ENCODE assay signal across 1 cellular context in the genomic region with DNA sequence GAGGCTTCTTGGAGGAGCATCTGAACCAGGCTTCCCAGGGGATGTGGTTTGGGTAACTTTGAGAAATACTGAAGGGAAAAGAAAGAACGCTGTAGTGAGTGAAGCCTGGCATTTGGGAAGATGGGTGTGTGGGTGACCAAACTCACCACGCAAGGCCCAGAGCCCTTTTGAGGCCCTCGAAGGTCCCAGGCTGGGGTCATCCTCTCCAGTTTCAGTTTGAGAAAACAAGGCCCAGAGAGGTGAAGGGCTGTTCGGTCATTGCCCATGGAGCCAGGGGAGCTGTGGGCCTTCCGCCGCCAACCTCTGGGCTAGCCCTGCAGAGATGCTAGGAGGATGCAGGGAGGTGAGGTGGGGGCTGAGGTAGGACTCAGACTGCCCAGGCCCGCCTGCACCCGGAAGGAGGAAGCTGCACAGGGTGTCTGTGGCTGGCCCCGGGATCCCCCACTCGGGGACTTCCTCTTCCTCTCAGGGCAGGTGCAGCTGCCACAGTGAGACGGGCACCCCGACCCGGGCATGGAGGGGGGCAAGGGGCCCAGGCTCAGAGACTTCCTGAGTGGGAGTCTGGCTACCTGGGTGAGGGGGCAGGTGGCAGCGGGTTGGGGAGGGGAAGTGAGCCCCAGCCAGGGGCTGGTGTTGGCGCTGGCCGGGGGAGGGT.
TF ChIP-seq lines count a peak whose summit lies in the region.

A gene with protein sequence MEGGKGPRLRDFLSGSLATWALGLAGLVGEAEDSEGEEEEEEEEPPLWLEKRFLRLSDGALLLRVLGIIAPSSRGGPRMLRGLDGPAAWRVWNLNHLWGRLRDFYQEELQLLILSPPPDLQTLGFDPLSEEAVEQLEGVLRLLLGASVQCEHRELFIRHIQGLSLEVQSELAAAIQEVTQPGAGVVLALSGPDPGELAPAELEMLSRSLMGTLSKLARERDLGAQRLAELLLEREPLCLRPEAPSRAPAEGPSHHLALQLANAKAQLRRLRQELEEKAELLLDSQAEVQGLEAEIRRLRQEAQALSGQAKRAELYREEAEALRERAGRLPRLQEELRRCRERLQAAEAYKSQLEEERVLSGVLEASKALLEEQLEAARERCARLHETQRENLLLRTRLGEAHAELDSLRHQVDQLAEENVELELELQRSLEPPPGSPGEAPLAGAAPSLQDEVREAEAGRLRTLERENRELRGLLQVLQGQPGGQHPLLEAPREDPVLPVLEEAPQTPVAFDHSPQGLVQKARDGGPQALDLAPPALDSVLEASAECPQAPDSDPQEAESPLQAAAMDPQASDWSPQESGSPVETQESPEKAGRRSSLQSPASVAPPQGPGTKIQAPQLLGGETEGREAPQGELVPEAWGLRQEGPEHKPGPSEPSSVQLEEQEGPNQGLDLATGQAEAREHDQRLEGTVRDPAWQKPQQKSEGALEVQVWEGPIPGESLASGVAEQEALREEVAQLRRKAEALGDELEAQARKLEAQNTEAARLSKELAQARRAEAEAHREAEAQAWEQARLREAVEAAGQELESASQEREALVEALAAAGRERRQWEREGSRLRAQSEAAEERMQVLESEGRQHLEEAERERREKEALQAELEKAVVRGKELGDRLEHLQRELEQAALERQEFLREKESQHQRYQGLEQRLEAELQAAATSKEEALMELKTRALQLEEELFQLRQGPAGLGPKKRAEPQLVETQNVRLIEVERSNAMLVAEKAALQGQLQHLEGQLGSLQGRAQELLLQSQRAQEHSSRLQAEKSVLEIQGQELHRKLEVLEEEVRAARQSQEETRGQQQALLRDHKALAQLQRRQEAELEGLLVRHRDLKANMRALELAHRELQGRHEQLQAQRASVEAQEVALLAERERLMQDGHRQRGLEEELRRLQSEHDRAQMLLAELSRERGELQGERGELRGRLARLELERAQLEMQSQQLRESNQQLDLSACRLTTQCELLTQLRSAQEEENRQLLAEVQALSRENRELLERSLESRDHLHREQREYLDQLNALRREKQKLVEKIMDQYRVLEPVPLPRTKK (N-terminal part only) (plus strand): TSS at position 451 of the 655 bp plus-strand sequence. CDS start 63 bp downstream, at position 514.

TF ChIP-seq in K562, 482 proteins besides CTCF, POLR2A, EP300 and RAD21 (continued from another document):
- TF ChIP-seq, protein P1, sequence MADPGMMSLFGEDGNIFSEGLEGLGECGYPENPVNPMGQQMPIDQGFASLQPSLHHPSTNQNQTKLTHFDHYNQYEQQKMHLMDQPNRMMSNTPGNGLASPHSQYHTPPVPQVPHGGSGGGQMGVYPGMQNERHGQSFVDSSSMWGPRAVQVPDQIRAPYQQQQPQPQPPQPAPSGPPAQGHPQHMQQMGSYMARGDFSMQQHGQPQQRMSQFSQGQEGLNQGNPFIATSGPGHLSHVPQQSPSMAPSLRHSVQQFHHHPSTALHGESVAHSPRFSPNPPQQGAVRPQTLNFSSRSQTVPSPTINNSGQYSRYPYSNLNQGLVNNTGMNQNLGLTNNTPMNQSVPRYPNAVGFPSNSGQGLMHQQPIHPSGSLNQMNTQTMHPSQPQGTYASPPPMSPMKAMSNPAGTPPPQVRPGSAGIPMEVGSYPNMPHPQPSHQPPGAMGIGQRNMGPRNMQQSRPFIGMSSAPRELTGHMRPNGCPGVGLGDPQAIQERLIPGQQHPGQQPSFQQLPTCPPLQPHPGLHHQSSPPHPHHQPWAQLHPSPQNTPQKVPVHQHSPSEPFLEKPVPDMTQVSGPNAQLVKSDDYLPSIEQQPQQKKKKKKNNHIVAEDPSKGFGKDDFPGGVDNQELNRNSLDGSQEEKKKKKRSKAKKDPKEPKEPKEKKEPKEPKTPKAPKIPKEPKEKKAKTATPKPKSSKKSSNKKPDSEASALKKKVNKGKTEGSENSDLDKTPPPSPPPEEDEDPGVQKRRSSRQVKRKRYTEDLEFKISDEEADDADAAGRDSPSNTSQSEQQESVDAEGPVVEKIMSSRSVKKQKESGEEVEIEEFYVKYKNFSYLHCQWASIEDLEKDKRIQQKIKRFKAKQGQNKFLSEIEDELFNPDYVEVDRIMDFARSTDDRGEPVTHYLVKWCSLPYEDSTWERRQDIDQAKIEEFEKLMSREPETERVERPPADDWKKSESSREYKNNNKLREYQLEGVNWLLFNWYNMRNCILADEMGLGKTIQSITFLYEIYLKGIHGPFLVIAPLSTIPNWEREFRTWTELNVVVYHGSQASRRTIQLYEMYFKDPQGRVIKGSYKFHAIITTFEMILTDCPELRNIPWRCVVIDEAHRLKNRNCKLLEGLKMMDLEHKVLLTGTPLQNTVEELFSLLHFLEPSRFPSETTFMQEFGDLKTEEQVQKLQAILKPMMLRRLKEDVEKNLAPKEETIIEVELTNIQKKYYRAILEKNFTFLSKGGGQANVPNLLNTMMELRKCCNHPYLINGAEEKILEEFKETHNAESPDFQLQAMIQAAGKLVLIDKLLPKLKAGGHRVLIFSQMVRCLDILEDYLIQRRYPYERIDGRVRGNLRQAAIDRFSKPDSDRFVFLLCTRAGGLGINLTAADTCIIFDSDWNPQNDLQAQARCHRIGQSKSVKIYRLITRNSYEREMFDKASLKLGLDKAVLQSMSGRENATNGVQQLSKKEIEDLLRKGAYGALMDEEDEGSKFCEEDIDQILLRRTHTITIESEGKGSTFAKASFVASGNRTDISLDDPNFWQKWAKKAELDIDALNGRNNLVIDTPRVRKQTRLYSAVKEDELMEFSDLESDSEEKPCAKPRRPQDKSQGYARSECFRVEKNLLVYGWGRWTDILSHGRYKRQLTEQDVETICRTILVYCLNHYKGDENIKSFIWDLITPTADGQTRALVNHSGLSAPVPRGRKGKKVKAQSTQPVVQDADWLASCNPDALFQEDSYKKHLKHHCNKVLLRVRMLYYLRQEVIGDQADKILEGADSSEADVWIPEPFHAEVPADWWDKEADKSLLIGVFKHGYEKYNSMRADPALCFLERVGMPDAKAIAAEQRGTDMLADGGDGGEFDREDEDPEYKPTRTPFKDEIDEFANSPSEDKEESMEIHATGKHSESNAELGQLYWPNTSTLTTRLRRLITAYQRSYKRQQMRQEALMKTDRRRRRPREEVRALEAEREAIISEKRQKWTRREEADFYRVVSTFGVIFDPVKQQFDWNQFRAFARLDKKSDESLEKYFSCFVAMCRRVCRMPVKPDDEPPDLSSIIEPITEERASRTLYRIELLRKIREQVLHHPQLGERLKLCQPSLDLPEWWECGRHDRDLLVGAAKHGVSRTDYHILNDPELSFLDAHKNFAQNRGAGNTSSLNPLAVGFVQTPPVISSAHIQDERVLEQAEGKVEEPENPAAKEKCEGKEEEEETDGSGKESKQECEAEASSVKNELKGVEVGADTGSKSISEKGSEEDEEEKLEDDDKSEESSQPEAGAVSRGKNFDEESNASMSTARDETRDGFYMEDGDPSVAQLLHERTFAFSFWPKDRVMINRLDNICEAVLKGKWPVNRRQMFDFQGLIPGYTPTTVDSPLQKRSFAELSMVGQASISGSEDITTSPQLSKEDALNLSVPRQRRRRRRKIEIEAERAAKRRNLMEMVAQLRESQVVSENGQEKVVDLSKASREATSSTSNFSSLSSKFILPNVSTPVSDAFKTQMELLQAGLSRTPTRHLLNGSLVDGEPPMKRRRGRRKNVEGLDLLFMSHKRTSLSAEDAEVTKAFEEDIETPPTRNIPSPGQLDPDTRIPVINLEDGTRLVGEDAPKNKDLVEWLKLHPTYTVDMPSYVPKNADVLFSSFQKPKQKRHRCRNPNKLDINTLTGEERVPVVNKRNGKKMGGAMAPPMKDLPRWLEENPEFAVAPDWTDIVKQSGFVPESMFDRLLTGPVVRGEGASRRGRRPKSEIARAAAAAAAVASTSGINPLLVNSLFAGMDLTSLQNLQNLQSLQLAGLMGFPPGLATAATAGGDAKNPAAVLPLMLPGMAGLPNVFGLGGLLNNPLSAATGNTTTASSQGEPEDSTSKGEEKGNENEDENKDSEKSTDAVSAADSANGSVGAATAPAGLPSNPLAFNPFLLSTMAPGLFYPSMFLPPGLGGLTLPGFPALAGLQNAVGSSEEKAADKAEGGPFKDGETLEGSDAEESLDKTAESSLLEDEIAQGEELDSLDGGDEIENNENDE (IDR thresholded peaks at IDR 0.05; ENCODE audit: low read depth, low read length), result no peak
- TF ChIP-seq OTX1 (CRISPR knock-in tag; IDR thresholded peaks at IDR 0.05), result no peak
- peak; percentile 33; the same call in 1 of the 2 replicates for TF ChIP-seq GABPB1 (CRISPR knock-in tag; IDR thresholded peaks at IDR 0.05)
- TF ChIP-seq, protein P2, sequence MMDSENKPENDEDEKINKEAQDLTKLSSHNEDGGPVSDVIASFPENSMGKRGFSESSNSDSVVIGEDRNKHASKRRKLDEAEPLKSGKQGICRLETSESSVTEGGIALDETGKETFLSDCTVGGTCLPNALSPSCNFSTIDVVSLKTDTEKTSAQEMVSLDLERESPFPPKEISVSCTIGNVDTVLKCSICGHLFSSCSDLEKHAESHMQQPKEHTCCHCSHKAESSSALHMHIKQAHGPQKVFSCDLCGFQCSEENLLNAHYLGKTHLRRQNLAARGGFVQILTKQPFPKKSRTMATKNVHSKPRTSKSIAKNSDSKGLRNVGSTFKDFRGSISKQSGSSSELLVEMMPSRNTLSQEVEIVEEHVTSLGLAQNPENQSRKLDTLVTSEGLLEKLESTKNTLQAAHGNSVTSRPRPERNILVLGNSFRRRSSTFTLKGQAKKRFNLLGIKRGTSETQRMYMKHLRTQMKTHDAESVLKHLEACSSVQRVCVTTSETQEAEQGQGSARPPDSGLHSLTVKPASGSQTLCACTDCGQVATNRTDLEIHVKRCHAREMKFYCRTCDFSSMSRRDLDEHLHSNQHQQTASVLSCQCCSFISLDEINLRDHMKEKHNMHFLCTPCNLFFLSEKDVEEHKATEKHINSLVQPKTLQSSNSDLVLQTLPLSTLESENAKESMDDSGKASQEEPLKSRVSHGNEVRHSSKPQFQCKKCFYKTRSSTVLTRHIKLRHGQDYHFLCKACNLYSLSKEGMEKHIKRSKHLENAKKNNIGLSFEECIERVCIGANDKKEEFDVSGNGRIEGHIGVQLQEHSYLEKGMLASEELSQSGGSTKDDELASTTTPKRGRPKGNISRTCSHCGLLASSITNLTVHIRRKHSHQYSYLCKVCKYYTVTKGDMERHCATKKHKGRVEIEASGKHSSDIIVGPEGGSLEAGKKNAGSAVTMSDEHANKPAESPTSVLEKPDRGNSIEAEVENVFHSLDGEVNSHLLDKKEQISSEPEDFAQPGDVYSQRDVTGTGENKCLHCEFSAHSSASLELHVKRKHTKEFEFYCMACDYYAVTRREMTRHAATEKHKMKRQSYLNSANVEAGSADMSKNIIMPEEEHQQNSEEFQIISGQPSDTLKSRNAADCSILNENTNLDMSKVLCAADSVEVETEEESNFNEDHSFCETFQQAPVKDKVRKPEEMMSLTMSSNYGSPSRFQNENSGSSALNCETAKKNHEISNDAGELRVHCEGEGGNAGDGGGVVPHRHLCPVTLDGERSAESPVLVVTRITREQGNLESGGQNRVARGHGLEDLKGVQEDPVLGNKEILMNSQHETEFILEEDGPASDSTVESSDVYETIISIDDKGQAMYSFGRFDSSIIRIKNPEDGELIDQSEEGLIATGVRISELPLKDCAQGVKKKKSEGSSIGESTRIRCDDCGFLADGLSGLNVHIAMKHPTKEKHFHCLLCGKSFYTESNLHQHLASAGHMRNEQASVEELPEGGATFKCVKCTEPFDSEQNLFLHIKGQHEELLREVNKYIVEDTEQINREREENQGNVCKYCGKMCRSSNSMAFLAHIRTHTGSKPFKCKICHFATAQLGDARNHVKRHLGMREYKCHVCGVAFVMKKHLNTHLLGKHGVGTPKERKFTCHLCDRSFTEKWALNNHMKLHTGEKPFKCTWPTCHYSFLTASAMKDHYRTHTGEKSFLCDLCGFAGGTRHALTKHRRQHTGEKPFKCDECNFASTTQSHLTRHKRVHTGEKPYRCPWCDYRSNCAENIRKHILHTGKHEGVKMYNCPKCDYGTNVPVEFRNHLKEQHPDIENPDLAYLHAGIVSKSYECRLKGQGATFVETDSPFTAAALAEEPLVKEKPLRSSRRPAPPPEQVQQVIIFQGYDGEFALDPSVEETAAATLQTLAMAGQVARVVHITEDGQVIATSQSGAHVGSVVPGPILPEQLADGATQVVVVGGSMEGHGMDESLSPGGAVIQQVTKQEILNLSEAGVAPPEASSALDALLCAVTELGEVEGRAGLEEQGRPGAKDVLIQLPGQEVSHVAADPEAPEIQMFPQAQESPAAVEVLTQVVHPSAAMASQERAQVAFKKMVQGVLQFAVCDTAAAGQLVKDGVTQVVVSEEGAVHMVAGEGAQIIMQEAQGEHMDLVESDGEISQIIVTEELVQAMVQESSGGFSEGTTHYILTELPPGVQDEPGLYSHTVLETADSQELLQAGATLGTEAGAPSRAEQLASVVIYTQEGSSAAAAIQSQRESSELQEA (IDR thresholded peaks at IDR 0.05; ENCODE audit: low read depth), result no peak
- no peak for TF ChIP-seq SLC30A9 (CRISPR knock-in tag; IDR thresholded peaks at IDR 0.05)
- TF ChIP-seq, protein P3, sequence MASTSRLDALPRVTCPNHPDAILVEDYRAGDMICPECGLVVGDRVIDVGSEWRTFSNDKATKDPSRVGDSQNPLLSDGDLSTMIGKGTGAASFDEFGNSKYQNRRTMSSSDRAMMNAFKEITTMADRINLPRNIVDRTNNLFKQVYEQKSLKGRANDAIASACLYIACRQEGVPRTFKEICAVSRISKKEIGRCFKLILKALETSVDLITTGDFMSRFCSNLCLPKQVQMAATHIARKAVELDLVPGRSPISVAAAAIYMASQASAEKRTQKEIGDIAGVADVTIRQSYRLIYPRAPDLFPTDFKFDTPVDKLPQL (IDR thresholded peaks at IDR 0.05; ENCODE audit: extremely low read depth, insufficient read length), result no peak
- no peak for TF ChIP-seq MCM2 (IDR thresholded peaks at IDR 0.05; ENCODE audit: low read depth)
- TF ChIP-seq ZNF324 (CRISPR knock-in tag; IDR thresholded peaks at IDR 0.05), result no peak
- TF ChIP-seq ZNF354B (CRISPR knock-in tag; IDR thresholded peaks at IDR 0.05), result no peak
- TF ChIP-seq SPI1 (IDR thresholded peaks at IDR 0.05; ENCODE audit: borderline replicate concordance, low read depth, low read length), result peak; percentile 55; the same call in 1 of the 2 replicates
- TF ChIP-seq RUNX1 (IDR thresholded peaks at IDR 0.05; ENCODE audit: low read depth), result no peak
- no peak for TF ChIP-seq CAMTA2 (CRISPR knock-in tag; conservative IDR thresholded peaks at IDR 0.05)
- no peak for TF ChIP-seq SIN3A (IDR thresholded peaks at IDR 0.05; ENCODE audit: borderline replicate concordance in 2 of 2, control insufficient read depth in 1 of 2, low read depth in 2 of 2, low read length in 2 of 2)
- no peak for TF ChIP-seq ZNF766 (CRISPR knock-in tag; conservative IDR thresholded peaks at IDR 0.05)
- no peak for TF ChIP-seq ELF1 (tag; IDR thresholded peaks at IDR 0.05)
- TF ChIP-seq NBN (IDR thresholded peaks at IDR 0.05; ENCODE audit: low read depth), result no peak
- 0 out of 2 replicates have a peak, but pooled peaks have one; percentile 38 for TF ChIP-seq KAT7 (CRISPR knock-in tag; IDR thresholded peaks at IDR 0.05; ENCODE audit: borderline replicate concordance)
- TF ChIP-seq POLR2AphosphoS5 (IDR thresholded peaks at IDR 0.05; ENCODE audit: control insufficient read depth, insufficient read depth, low read depth, low read length), result no peak
- TF ChIP-seq STAT5A (IDR thresholded peaks at IDR 0.05; ENCODE audit: borderline replicate concordance, low read length), result no peak
